In the genomic region with DNA sequence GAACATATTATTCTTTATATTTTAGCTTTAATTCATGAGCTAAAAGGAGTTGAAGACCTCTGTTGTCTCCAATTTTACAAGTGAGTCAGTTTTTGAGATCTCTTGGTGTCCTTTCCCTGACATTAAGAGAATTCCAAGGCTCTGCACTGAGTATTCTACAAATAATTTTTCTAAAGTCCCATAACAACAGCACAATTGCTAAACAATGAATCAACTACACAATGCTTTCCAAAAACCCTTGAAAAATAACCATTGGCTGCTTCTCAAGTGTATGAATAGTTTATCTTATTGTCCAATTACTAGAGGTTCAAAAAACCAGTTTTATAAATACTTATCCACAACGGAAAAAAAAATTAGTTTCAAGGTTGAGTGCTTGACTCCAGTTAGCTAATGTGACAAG, we compare ENCODE assay signal across 18 cellular contexts.
"Had no signal": no experiment of that assay in that cellular context is flagged by ENCODE, and none has a peak within 500 bp of the region (broad histone marks: within the 10 kb centered on the region; RNA-seq: fewer than 3 reads in every experiment).

No MANE protein-coding gene starts in this region.

- DNase-seq: activated CD4-positive, alpha-beta T cell treated with anti-CD3 and anti-CD28 coated beads for 48 hours; activated CD8-positive, alpha-beta T cell treated with anti-CD3 and anti-CD28 coated beads for 36 hours; activated gamma-delta T cell; activated naive CD8-positive, alpha-beta T cell treated with anti-CD3 and anti-CD28 coated beads for 36 hours; activated T-cell treated with anti-CD3 and anti-CD28 coated beads, Interleukin-2, amount 50 U/mL, for 4 hours; dorsolateral prefrontal cortex; erythroblast; foreskin keratinocyte; glutamatergic neuron; immature natural killer cell; nephron progenitor cell; right cardiac atrium; small intestine; stimulated activated CD4-positive, alpha-beta T cell treated with anti-CD3 and anti-CD28 coated beads, Interleukin-4, amount 100 ng/mL, for 24 hours; stimulated activated naive CD4-positive, alpha-beta T cell; T-helper 17 cell; transverse colon had no signal

- ATAC-seq: activated CD8-positive, alpha-beta T cell treated with anti-CD3 and anti-CD28 coated beads for 36 hours; activated T-cell treated with anti-CD3 and anti-CD28 coated beads, Interleukin-2, amount 50 U/mL, for 4 hours; foreskin keratinocyte; right cardiac atrium; T-helper 17 cell; WTC11 had no signal
